In the genomic region with DNA sequence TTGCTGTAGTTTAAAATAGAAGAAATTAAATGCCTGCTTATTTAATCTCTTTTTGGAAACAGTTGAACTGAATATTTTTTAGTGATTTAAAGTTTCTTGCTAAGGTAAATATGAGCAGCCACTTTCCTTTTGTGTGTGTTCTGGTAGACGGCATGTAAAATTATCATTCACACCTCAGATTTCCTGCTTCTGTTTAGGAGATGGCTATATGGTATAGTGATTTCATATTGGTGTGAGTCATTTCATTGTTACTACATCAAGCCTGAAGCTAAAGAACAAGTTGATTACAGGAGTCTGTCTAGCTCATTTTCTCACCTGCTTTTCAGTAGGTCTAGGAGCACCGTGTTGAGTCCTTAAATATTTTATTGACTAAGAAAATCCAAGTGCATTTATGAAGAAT, we compare ENCODE assay signal across 1 cellular context.
TF ChIP-seq lines count a peak whose summit lies in the region.

No MANE protein-coding gene starts in this region.

TF ChIP-seq in HCT116, 20 proteins besides CTCF, POLR2A, EP300 and RAD21 (continued from another document):
- TF ChIP-seq, protein P1, sequence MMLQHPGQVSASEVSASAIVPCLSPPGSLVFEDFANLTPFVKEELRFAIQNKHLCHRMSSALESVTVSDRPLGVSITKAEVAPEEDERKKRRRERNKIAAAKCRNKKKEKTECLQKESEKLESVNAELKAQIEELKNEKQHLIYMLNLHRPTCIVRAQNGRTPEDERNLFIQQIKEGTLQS (IDR thresholded peaks at IDR 0.05) = no peak
- no peak for TF ChIP-seq EGR1 (IDR thresholded peaks at IDR 0.05; ENCODE audit: low read depth)
- TF ChIP-seq, protein P2, sequence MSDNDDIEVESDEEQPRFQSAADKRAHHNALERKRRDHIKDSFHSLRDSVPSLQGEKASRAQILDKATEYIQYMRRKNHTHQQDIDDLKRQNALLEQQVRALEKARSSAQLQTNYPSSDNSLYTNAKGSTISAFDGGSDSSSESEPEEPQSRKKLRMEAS (IDR thresholded peaks at IDR 0.05) = no peak
- TF ChIP-seq EZH2 (IDR thresholded peaks at IDR 0.05) = no peak
- no peak for TF ChIP-seq FOSL1 (IDR thresholded peaks at IDR 0.05; ENCODE audit: low read depth)
- TF ChIP-seq SIN3A (IDR thresholded peaks at IDR 0.05; ENCODE audit: low read depth) = no peak
- TF ChIP-seq SRF (IDR thresholded peaks at IDR 0.05; ENCODE audit: low read depth) = no peak
- TF ChIP-seq TCF7L2 (IDR thresholded peaks at IDR 0.05; ENCODE audit: borderline replicate concordance, extremely low read depth, insufficient read depth, insufficient read length) = no peak
- no peak for TF ChIP-seq ZNF274 (IDR thresholded peaks at IDR 0.05; ENCODE audit: low read depth, low read length)
- TF ChIP-seq, protein P3, sequence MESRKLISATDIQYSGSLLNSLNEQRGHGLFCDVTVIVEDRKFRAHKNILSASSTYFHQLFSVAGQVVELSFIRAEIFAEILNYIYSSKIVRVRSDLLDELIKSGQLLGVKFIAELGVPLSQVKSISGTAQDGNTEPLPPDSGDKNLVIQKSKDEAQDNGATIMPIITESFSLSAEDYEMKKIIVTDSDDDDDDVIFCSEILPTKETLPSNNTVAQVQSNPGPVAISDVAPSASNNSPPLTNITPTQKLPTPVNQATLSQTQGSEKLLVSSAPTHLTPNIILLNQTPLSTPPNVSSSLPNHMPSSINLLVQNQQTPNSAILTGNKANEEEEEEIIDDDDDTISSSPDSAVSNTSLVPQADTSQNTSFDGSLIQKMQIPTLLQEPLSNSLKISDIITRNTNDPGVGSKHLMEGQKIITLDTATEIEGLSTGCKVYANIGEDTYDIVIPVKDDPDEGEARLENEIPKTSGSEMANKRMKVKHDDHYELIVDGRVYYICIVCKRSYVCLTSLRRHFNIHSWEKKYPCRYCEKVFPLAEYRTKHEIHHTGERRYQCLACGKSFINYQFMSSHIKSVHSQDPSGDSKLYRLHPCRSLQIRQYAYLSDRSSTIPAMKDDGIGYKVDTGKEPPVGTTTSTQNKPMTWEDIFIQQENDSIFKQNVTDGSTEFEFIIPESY (IDR thresholded peaks at IDR 0.05; ENCODE audit: extremely low read depth, insufficient replicate concordance, low read length) = no peak
- TF ChIP-seq, protein P4, sequence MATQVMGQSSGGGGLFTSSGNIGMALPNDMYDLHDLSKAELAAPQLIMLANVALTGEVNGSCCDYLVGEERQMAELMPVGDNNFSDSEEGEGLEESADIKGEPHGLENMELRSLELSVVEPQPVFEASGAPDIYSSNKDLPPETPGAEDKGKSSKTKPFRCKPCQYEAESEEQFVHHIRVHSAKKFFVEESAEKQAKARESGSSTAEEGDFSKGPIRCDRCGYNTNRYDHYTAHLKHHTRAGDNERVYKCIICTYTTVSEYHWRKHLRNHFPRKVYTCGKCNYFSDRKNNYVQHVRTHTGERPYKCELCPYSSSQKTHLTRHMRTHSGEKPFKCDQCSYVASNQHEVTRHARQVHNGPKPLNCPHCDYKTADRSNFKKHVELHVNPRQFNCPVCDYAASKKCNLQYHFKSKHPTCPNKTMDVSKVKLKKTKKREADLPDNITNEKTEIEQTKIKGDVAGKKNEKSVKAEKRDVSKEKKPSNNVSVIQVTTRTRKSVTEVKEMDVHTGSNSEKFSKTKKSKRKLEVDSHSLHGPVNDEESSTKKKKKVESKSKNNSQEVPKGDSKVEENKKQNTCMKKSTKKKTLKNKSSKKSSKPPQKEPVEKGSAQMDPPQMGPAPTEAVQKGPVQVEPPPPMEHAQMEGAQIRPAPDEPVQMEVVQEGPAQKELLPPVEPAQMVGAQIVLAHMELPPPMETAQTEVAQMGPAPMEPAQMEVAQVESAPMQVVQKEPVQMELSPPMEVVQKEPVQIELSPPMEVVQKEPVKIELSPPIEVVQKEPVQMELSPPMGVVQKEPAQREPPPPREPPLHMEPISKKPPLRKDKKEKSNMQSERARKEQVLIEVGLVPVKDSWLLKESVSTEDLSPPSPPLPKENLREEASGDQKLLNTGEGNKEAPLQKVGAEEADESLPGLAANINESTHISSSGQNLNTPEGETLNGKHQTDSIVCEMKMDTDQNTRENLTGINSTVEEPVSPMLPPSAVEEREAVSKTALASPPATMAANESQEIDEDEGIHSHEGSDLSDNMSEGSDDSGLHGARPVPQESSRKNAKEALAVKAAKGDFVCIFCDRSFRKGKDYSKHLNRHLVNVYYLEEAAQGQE (IDR thresholded peaks at IDR 0.05; ENCODE audit: low read depth) = no peak
- no peak for TF ChIP-seq SP1 (IDR thresholded peaks at IDR 0.05; ENCODE audit: low read depth)
- no peak for TF ChIP-seq CEBPB (IDR thresholded peaks at IDR 0.05; ENCODE audit: low read depth)
- TF ChIP-seq ELF1 (IDR thresholded peaks at IDR 0.05; ENCODE audit: borderline replicate concordance, low read depth) = no peak
- no peak for TF ChIP-seq ZFX (IDR thresholded peaks at IDR 0.05)
TF ChIP-seq in HCT116: peak in this region for 0.
